Comparison of ENCODE assay signal across 1 cellular context in genomic region chr1:244675167-244675566, GRCh38.
TF ChIP-seq lines count a peak whose summit lies in the region.

No MANE protein-coding gene starts in this region.

TF ChIP-seq in HCT116, 20 proteins besides CTCF, POLR2A, EP300 and RAD21 (continued from another document):
- no peak for TF ChIP-seq ZBTB33 (IDR thresholded peaks at IDR 0.05; ENCODE audit: extremely low read depth, insufficient replicate concordance, low read length)
- no peak for TF ChIP-seq ZNF274 (IDR thresholded peaks at IDR 0.05; ENCODE audit: low read depth, low read length)
- no peak for TF ChIP-seq JUND (IDR thresholded peaks at IDR 0.05)
- no peak for TF ChIP-seq SRF (IDR thresholded peaks at IDR 0.05; ENCODE audit: low read depth)
- peak; percentile 19; the same call in 1 of the 2 replicates for TF ChIP-seq CEBPB (IDR thresholded peaks at IDR 0.05; ENCODE audit: low read depth)
